ENCODE assay signal across 8 cellular contexts in the genomic region with DNA sequence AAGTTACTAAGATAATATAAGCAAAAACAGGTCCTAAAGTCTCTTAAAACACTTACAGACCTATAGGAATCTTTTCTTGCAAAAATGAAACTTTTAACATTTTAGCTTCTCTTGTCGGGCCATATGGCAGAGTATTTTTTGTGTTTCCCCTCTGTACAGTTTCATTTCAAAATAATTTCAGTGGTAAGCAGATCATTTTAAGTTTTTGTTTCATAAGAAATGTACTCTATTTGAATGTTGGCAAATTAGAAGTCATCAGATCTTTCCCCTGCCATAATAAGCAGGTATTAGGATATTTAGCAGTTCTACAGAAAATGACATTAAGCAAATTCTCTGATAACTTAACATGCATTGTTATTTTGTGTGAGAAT. TPM values are rescaled to one million over a fixed set of nuclear protein-coding genes. Genes with fewer than 3 reads are reported as not detected.
DNase-seq lines count a peak whose midpoint lies in the region; ATAC-seq and TF ChIP-seq lines count a peak whose summit lies in the region.

No MANE protein-coding gene starts in this region.

- H3K36me3 ChIP-seq in BLaER1, result peaks cover 45% of the 10 kb centered on the region

- ATAC-seq in GM19467 (IDR thresholded peaks at IDR 0.05; ENCODE audit: unreplicated experiment), result peak; percentile 31
- peak; percentile 20 for ATAC-seq in HG03469 (IDR thresholded peaks at IDR 0.05; ENCODE audit: unreplicated experiment)

- peaks cover 14% of the 10 kb centered on the region; the same call in 1 of the 2 replicates for H3K9me3 ChIP-seq in BLaER1

- peaks cover 5% of the 10 kb centered on the region; the same call in 1 of the 2 replicates for H4K20me1 ChIP-seq in BLaER1

- peaks cover 61% of the 10 kb centered on the region for H3K4me1 ChIP-seq in BLaER1

- H3K4me3 ChIP-seq in BLaER1, result peak overlapping the region; percentile 53
- H3K4me3 ChIP-seq in fibroblast of villous mesenchyme (ENCODE audit: low read depth, low read length), result peak overlapping the region; percentile 29

- H3K9ac ChIP-seq in BLaER1, result peak overlapping the region; percentile 51

- peak overlapping the region; percentile 89 for H3K4me2 ChIP-seq in BLaER1

- peak overlapping the region; percentile 78 for H3K27ac ChIP-seq in BLaER1

- no peak for TF ChIP-seq CTCF in fibroblast of villous mesenchyme (IDR thresholded peaks at IDR 0.05; ENCODE audit: insufficient read depth, low read depth, low read length)

- no peaks in the 10 kb centered on the region for H3K27me3 ChIP-seq in BLaER1

- DNase-seq in fibroblast of villous mesenchyme (ENCODE audit: low read depth) (no peak), NCI-H2227 treated with DMSO at 0.1 percent for 48 hours (lab: John Stamatoyannopoulos, UW) (no peak), NCI-H1436 (lab: John Stamatoyannopoulos, UW) (no peak), pons (ENCODE audit: low spot score) (no peak), AML-193 (lab: John Stamatoyannopoulos, UW) (no peak)

RNA-seq across cellular contexts. Expression of a gene that starts 37.9 kb away (rescaled TPM):
- total RNA-seq in fibroblast of villous mesenchyme, result 33.2 and 44.1 TPM in 2 replicates
